15 cellular contexts compared by ENCODE assay signal in the genomic region with DNA sequence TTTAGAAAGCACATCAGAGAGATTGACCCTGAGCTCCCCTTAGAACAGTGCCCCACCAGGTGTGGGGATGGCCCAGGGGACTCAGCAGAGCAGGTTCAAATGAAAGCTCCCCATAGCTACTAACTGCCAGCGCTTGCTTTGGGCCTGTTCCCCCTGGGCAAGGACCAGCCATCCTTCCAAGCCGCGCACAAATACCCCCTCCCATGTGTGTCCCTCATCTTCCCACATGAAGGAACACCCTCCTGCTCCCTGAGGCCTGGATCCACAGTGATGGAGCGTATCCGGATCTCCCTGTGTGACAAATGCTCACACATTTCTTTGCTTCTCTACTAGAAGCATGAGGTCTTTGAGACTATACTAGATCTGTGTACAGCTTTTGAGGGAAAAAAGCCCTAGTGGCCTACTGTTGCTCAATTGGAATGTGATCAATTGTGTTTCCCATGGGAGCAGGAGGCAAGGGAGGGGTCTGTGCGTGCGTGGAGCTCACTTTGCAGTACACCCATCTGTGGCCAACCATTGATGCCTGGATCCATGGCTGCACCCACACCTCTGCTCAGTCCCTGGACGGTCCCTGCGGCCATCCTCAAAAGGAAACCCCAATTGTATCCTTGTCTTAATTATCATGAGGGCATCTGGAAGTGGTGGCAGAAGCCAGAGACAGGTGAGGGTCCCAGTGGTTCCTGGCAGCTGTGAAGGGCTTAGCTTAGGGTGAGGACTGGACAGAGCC. TPM values are rescaled to one million over a fixed set of nuclear protein-coding genes. Genes with fewer than 3 reads are reported as not detected.
DNase-seq lines count a peak whose midpoint lies in the region; ATAC-seq and TF ChIP-seq lines count a peak whose summit lies in the region.
"Had no signal": no experiment of that assay in that cellular context is flagged by ENCODE, and none has a peak within 500 bp of the region (broad histone marks: within the 10 kb centered on the region; RNA-seq: fewer than 3 reads in every experiment).

No MANE protein-coding gene starts in this region.

- DNase-seq in activated T-cell treated with anti-CD3 and anti-CD28 coated beads, Interleukin-2, amount 50 U/mL, for 72 hours, result no peak
- no peak for DNase-seq in activated T-cell treated with anti-CD3 and anti-CD28 coated beads, Interleukin-2, amount 50 U/mL, for 48 hours
- peak; percentile 38 for DNase-seq in H7
- DNase-seq in endothelial cell (ENCODE audit: low spot score), result no peak
- DNase-seq in stimulated activated CD8-positive, alpha-beta memory T cell treated with anti-CD3 and anti-CD28 coated beads, Interleukin-4, amount 100 ng/mL, for 48 hours, result peak; percentile 22
- no peak for DNase-seq in RPMI8226
- no peak for DNase-seq in NCI-H446 treated with DMSO at 0.1 percent for 48 hours (lab: John Stamatoyannopoulos, UW)
- no peak for DNase-seq in left lung
- DNase-seq: left ventricle myocardium superior; Peyer's patch; stimulated activated CD4-positive, alpha-beta T cell treated with anti-CD3 and anti-CD28 coated beads, Interleukin-15, amount 100 ng/mL, for 24 hours had no signal

- no peak for ATAC-seq in activated T-cell treated with anti-CD3 and anti-CD28 coated beads, Interleukin-2, amount 50 U/mL, for 72 hours (replicated peaks in 1 of 2)
- ATAC-seq in left lung, result no peak

- peaks cover 34% of the 10 kb centered on the region for H3K4me1 Mint-ChIP-seq in activated T-cell treated with anti-CD3 and anti-CD28 coated beads, Interleukin-2, amount 50 U/mL, for 72 hours (ENCODE audit: low read depth)
- H3K4me1 Mint-ChIP-seq in endothelial cell (ENCODE audit: unreplicated experiment), result peaks cover 25% of the 10 kb centered on the region

- H3K4me1 ChIP-seq in left lung, result peaks cover 0 to 29% of the 10 kb centered on the region in 2 donors

- no peak overlapping the region for H3K27ac Mint-ChIP-seq in activated T-cell treated with anti-CD3 and anti-CD28 coated beads, Interleukin-2, amount 50 U/mL, for 72 hours
- H3K27ac Mint-ChIP-seq in endothelial cell (ENCODE audit: unreplicated experiment), result no peak overlapping the region

- H3K4me3 ChIP-seq in H7 (ENCODE audit: insufficient read depth, low read depth, low read length) (no peak overlapping the region), left lung (no peak overlapping the region)
- H3K4me3 ChIP-seq: K562 had no signal

- no peaks in the 10 kb centered on the region for H3K9me3 Mint-ChIP-seq in activated T-cell treated with anti-CD3 and anti-CD28 coated beads, Interleukin-2, amount 50 U/mL, for 72 hours
- no peaks in the 10 kb centered on the region for H3K9me3 Mint-ChIP-seq in endothelial cell (ENCODE audit: unreplicated experiment)

- intact Hi-C loops in left lung (cut with DNase I), result loop anchor here in 1 of 2 donors (10.0 kb wide), 1 partner anchor 90 kb away; no protein-coding TSS in a partner anchor

- H3K9me3 ChIP-seq in left lung, result no peaks in the 10 kb centered on the region
- H3K9me3 ChIP-seq: Peyer's patch, vagina had no signal

- H3K36me3 ChIP-seq in H7 (replicated peaks; ENCODE audit: control insufficient read depth, insufficient read depth, low read length) (no peaks in the 10 kb centered on the region), left lung (no peaks in the 10 kb centered on the region)
- H3K36me3 ChIP-seq: Peyer's patch, vagina had no signal

- no peaks in the 10 kb centered on the region for H3K36me3 Mint-ChIP-seq in activated T-cell treated with anti-CD3 and anti-CD28 coated beads, Interleukin-2, amount 50 U/mL, for 72 hours (ENCODE audit: insufficient read depth in 2 of 2)
- peaks cover 6% of the 10 kb centered on the region for H3K36me3 Mint-ChIP-seq in endothelial cell (ENCODE audit: low read depth, unreplicated experiment)

- peaks cover 95% of the 10 kb centered on the region for H3K27me3 Mint-ChIP-seq in activated T-cell treated with anti-CD3 and anti-CD28 coated beads, Interleukin-2, amount 50 U/mL, for 72 hours (ENCODE audit: low read depth)
- peaks cover 25% of the 10 kb centered on the region for H3K27me3 Mint-ChIP-seq in endothelial cell (ENCODE audit: unreplicated experiment)

- H3K27me3 ChIP-seq in H7 (ENCODE audit: control insufficient read depth, insufficient read depth, low read length), result peaks cover 68% of the 10 kb centered on the region
- peaks cover 4 to 73% of the 10 kb centered on the region in 2 donors for H3K27me3 ChIP-seq in left lung
- H3K27me3 ChIP-seq: Peyer's patch, vagina had no signal

- no peak for TF ChIP-seq CTCF in endothelial cell (IDR thresholded peaks at IDR 0.05; ENCODE audit: unreplicated experiment)
- TF ChIP-seq CTCF in left lung (IDR thresholded peaks at IDR 0.05), result no peak

- H3K27ac ChIP-seq in left lung, result no peak overlapping the region
- H3K27ac ChIP-seq: Peyer's patch had no signal

- H3K4me3 Mint-ChIP-seq in activated T-cell treated with anti-CD3 and anti-CD28 coated beads, Interleukin-2, amount 50 U/mL, for 72 hours, result peak overlapping the region; percentile 86 to 88
- H3K4me3 Mint-ChIP-seq in endothelial cell (ENCODE audit: unreplicated experiment), result peak overlapping the region; percentile 57

RNA-seq across cellular contexts. Expression of a gene that starts 1.4 kb away (rescaled TPM):
- not detected for total RNA-seq in activated T-cell treated with anti-CD3 and anti-CD28 coated beads, Interleukin-2, amount 50 U/mL, for 72 hours
- total RNA-seq in H7 (2014; rRNA removed; shearing (Covaris generic)), result not detected in 2 replicates
- total RNA-seq in endothelial cell (ENCODE audit: unreplicated experiment) (3.8 TPM), left lung (under 1 TPM; 0.76 to 0.93 TPM)
- total RNA-seq: K562, Peyer's patch had no signal

RNA-seq across cellular contexts. Expression of a gene that starts 17.4 kb away (rescaled TPM):
- 1 to 10 TPM in 1 of 2 donors, under 1 TPM in 1; 1.00 to 1.5 TPM for total RNA-seq in activated T-cell treated with anti-CD3 and anti-CD28 coated beads, Interleukin-2, amount 50 U/mL, for 72 hours
- not detected in 2 replicates for total RNA-seq in H7 (2014; rRNA removed; shearing (Covaris generic))
- total RNA-seq in endothelial cell (ENCODE audit: unreplicated experiment) (9.9 TPM), left lung (1 to 10 TPM; 2.2 to 3.3 TPM)
- total RNA-seq: Peyer's patch, vagina had no signal

RNA-seq across cellular contexts. Expression of a gene that starts 26.5 kb away (rescaled TPM):
- not detected for total RNA-seq in activated T-cell treated with anti-CD3 and anti-CD28 coated beads, Interleukin-2, amount 50 U/mL, for 72 hours
- total RNA-seq in H7 (2014; rRNA removed; shearing (Covaris generic)), result not detected in 2 replicates
- total RNA-seq in endothelial cell (ENCODE audit: unreplicated experiment), result 0.28 TPM
- under 1 TPM; 0.35 to 0.50 TPM for total RNA-seq in left lung
- total RNA-seq: fibroblast of villous mesenchyme, K562, Peyer's patch, renal cortical epithelial cell had no signal

RNA-seq across cellular contexts. Expression of a gene that starts 39.4 kb away (rescaled TPM):
- total RNA-seq in activated T-cell treated with anti-CD3 and anti-CD28 coated beads, Interleukin-2, amount 50 U/mL, for 72 hours, result 10 to 100 TPM in 1 of 2 donors, 1 to 10 TPM in 1; 9.4 to 12.4 TPM
- 0.28 and 0.33 TPM in 2 replicates for total RNA-seq in H7 (2014; rRNA removed; shearing (Covaris generic))
- total RNA-seq in endothelial cell (ENCODE audit: unreplicated experiment), result 24.8 TPM
- total RNA-seq in left lung, result 1 to 10 TPM; 1.1 to 2.1 TPM
- total RNA-seq: Peyer's patch, vagina had no signal

Comparison
In these comparisons a context has a peak if more than half of its experiments do, and no peak if none do; other contexts are left out.
1. DNase-seq: peak in H7 (single experiment) and stimulated activated CD8-positive, alpha-beta memory T cell treated with anti-CD3 and anti-CD28 coated beads, Interleukin-4, amount 100 ng/mL, for 48 hours (single experiment); none in activated T-cell treated with anti-CD3 and anti-CD28 coated beads, Interleukin-2, amount 50 U/mL, for 72 hours (0 of 2), activated T-cell treated with anti-CD3 and anti-CD28 coated beads, Interleukin-2, amount 50 U/mL, for 48 hours (0 of 2), endothelial cell (single experiment), RPMI8226 (single experiment), NCI-H446 treated with DMSO at 0.1 percent for 48 hours (single experiment) and left lung (0 of 2).